In the genomic region with DNA sequence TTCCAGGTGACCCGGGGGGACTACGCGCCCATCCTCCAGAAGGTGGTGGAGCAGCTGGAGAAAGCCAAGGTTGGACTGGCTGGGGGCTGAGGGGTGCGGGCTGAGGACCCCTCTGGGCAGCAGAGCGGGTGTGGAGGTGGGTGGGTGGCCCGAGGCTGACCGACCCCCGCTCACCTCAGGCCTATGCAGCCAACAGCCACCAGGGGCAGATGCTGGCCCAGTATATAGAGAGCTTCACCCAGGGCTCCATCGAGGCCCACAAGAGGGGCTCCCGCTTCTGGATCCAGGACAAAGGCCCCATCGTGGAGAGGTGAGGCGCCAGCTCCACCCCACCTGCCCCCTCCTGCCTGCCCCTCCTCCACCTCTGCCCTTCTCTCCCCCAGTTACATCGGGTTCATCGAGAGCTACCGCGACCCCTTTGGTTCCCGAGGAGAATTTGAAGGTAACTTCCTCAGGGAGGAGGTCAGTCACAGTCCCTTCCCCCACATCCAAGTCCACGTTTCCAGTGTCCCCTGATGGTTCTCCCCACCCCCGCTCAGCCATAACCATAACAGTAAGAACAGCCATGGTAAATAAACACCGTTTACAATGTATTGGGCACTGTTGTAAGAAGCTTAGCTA, we compare ENCODE assay signal across 13 cellular contexts. TPM values are rescaled to one million over a fixed set of nuclear protein-coding genes. Genes with fewer than 3 reads are reported as not detected.
A peak's percentile ranks its signal among the peaks of the same experiment; 100 is the strongest.
DNase-seq lines count a peak whose midpoint lies in the region; ATAC-seq, FAIRE-seq and TF ChIP-seq lines count a peak whose summit lies in the region.
"Had no signal": no experiment of that assay in that cellular context is flagged by ENCODE, and none has a peak within 500 bp of the region (broad histone marks: within the 10 kb centered on the region; RNA-seq: fewer than 3 reads in every experiment).

No MANE protein-coding gene starts in this region.

- H3K9me2 ChIP-seq in GM23338 (ENCODE audit: insufficient read depth): no peaks in the 10 kb centered on the region

- peaks cover 5% of the 10 kb centered on the region for H3K4me1 ChIP-seq in GM23338 (ENCODE audit: insufficient read depth)

- POLR2A ChIA-PET in AG04449 (lab: Yijun Ruan, JAX): interaction anchor here (0.6 kb wide), 1 partner anchor 28 kb away, joined by 3 read pairs; no protein-coding TSS in a partner anchor

- H3K4me3 Mint-ChIP-seq in GM23338: peak overlapping the region; percentile 16; the same call in 1 of the 3 replicates
- H3K4me3 Mint-ChIP-seq: activated T-helper 1 cell treated with anti-CD3 and anti-CD28 coated beads, Interleukin-12 subunit alpha, Interleukin-12 subunit beta, Interleukin-2, Interleukin-4 antibody, amounts not matched to agents 30 ng/mL and 10 ng/mL and 1 ng/mL, durations not matched to agents 14 hours and 24 hours and 36 hours had no signal

- H3K4me1 Mint-ChIP-seq in GM23338: peaks cover 8% of the 10 kb centered on the region

- H3K79me2 ChIP-seq in GM23338 (replicated peaks; ENCODE audit: insufficient read depth): no peaks in the 10 kb centered on the region
- H3K79me2 ChIP-seq: hepatocyte had no signal

- no peaks in the 10 kb centered on the region for H4K20me1 ChIP-seq in GM23338 (replicated peaks; ENCODE audit: insufficient read depth)

- H3F3A ChIP-seq in GM23338 (replicated peaks; ENCODE audit: low read depth): 0 out of 2 replicates have a peak, but pooled peaks cover 10% of the 10 kb centered on the region

- no peaks in the 10 kb centered on the region for H3K9me3 Mint-ChIP-seq in GM23338
- H3K9me3 Mint-ChIP-seq: activated T-helper 1 cell treated with anti-CD3 and anti-CD28 coated beads, Interleukin-12 subunit alpha, Interleukin-12 subunit beta, Interleukin-2, Interleukin-4 antibody, amounts not matched to agents 30 ng/mL and 10 ng/mL and 1 ng/mL, durations not matched to agents 14 hours and 24 hours and 36 hours had no signal

- peaks cover 12% of the 10 kb centered on the region for H3K27me3 Mint-ChIP-seq in GM23338 (ENCODE audit: insufficient read depth, low read depth, poor library complexity)

- peak; percentile 92 for ATAC-seq in GM23338

- FAIRE-seq in GM19239 (lab: Jason Lieb, UNC): no peak
- FAIRE-seq: colon had no signal

- no peak overlapping the region for H2AFZ ChIP-seq in GM23338
- H2AFZ ChIP-seq: hepatocyte had no signal

- CTCF ChIA-PET in AG04449 (lab: Yijun Ruan, JAX): interaction anchor here (0.6 to 1.4 kb wide), 3 partner anchors 12 to 18 kb away, joined by 3 to 5 read pairs (median 4); no protein-coding TSS in a partner anchor

- no peaks in the 10 kb centered on the region; the same call in 1 of the 2 replicates for H3K36me3 ChIP-seq in GM23338 (ENCODE audit: insufficient read depth)

- H3K4me2 ChIP-seq in GM23338: peak overlapping the region; percentile 43; the same call in 1 of the 2 replicates
- H3K4me2 ChIP-seq: hepatocyte had no signal

- H3K27ac Mint-ChIP-seq in GM23338: peak overlapping the region; percentile 89
- H3K27ac Mint-ChIP-seq: activated T-helper 1 cell treated with anti-CD3 and anti-CD28 coated beads, Interleukin-12 subunit alpha, Interleukin-12 subunit beta, Interleukin-2, Interleukin-4 antibody, amounts not matched to agents 30 ng/mL and 10 ng/mL and 1 ng/mL, durations not matched to agents 14 hours and 24 hours and 36 hours had no signal

- H3K36me3 Mint-ChIP-seq in GM23338 (ENCODE audit: low read depth): peaks cover 37% of the 10 kb centered on the region

- H3K4me3 ChIP-seq in AG04449 (ENCODE audit: low read depth, low read length) (no peak overlapping the region), GM23338 (no peak overlapping the region)
- H3K4me3 ChIP-seq: hepatocyte had no signal

- H3K27ac ChIP-seq in GM23338 (ENCODE audit: low read depth): no peak overlapping the region; the same call in 1 of the 2 replicates
- no peak overlapping the region for H3K27ac ChIP-seq in VCaP
- H3K27ac ChIP-seq: hepatocyte had no signal

- DNase-seq in AG04449 (ENCODE audit: low read depth, low spot score): no peak
- peak; percentile 81 for DNase-seq in GM23338 (ENCODE audit: low spot score)
- peak; percentile 76 for DNase-seq in iPS-NIHi7 (ENCODE audit: extremely low spot score)
- no peak for DNase-seq in GM19239 (ENCODE audit: insufficient read length, low spot score)
- DNase-seq in NCI-H1694 treated with DMSO at 0.1 percent for 48 hours (lab: John Stamatoyannopoulos, UW): no peak
- DNase-seq in activated effector memory CD4-positive, alpha-beta T cell treated with anti-CD3 and anti-CD28 coated beads, Interleukin-2, amount 50 U/mL, for 16 hours: no peak
- no peak for DNase-seq in mesenteric fat pad (ENCODE audit: low spot score)
- DNase-seq: C1 segment of cervical spinal cord, GOT3 had no signal

- peak; percentile 40 for TF ChIP-seq CTCF in AG04449 (IDR thresholded peaks at IDR 0.05; ENCODE audit: insufficient read depth, low read length, missing control alignments)
- peak; percentile 53 to 63 for TF ChIP-seq CTCF in GM23338 (conservative IDR thresholded peaks at IDR 0.05; ENCODE audit: low read depth in 2 of 2)
- TF ChIP-seq CTCF in VCaP (conservative IDR thresholded peaks at IDR 0.05): peak; percentile 79

- no peaks in the 10 kb centered on the region for H3K27me3 ChIP-seq in GM23338 (ENCODE audit: insufficient read depth)
- H3K27me3 ChIP-seq: hepatocyte had no signal

TF ChIP-seq in GM23338, 12 proteins besides CTCF, POLR2A, EP300 and RAD21:
- 0 out of 2 replicates have a peak, but pooled peaks have one; percentile 10 for TF ChIP-seq ZNF114 (CRISPR knock-in tag; IDR thresholded peaks at IDR 0.05)
- TF ChIP-seq ZNF331 (CRISPR knock-in tag; IDR thresholded peaks at IDR 0.05; ENCODE audit: low read depth): no peak

RNA-seq across cellular contexts. Expression of a gene that starts 11.2 kb away (rescaled TPM):
- 85.9 and 101 TPM in 2 replicates for total RNA-seq in GM23338 (2014; rRNA removed; shearing (Covaris generic))
- polyA plus RNA-seq in GM23338 (2016; fragmentation: Nextera tagmentation; extraction: Ambion mirVana): 22.2 and 22.7 TPM in 2 replicates
- total RNA-seq in mesenteric fat pad: 26.5 TPM

RNA-seq across cellular contexts. Expression of a gene that starts 19.0 kb away (rescaled TPM):
- 27.8 and 41.3 TPM in 2 replicates for total RNA-seq in GM23338 (2014; rRNA removed; shearing (Covaris generic))
- polyA plus RNA-seq in GM23338 (2016; fragmentation: Nextera tagmentation; extraction: Ambion mirVana): 8.7 and 11.6 TPM in 2 replicates
- total RNA-seq in mesenteric fat pad: 14.8 TPM

RNA-seq across cellular contexts. Expression of a gene that starts 24.7 kb away (rescaled TPM):
- total RNA-seq in GM23338 (2014; rRNA removed; shearing (Covaris generic)): 8.5 and 9.1 TPM in 2 replicates
- 2.2 and 2.8 TPM in 2 replicates for polyA plus RNA-seq in GM23338 (2016; fragmentation: Nextera tagmentation; extraction: Ambion mirVana)
- total RNA-seq in mesenteric fat pad: 11.6 TPM

RNA-seq across cellular contexts. Expression of a gene that starts 52.8 kb away (rescaled TPM):
- 139 and 234 TPM in 2 replicates for total RNA-seq in GM23338 (2014; rRNA removed; shearing (Covaris generic))
- polyA plus RNA-seq in GM23338 (2016; fragmentation: Nextera tagmentation; extraction: Ambion mirVana): 236 and 237 TPM in 2 replicates
- total RNA-seq in mesenteric fat pad: 32.2 TPM

RNA-seq across cellular contexts. Expression of a gene that starts 54.4 kb away (rescaled TPM):
- 10.0 and 13.1 TPM in 2 replicates for total RNA-seq in GM23338 (2014; rRNA removed; shearing (Covaris generic))
- 5.6 and 7.3 TPM in 2 replicates for polyA plus RNA-seq in GM23338 (2016; fragmentation: Nextera tagmentation; extraction: Ambion mirVana)
- 14.1 TPM for total RNA-seq in mesenteric fat pad

Comparison
In these comparisons a context has a peak if more than half of its experiments do, and no peak if none do; other contexts are left out.
1. DNase-seq: peak in GM23338 (single experiment) and iPS-NIHi7 (single experiment); none in AG04449 (single experiment), GM19239 (single experiment), NCI-H1694 treated with DMSO at 0.1 percent for 48 hours (single experiment), activated effector memory CD4-positive, alpha-beta T cell treated with anti-CD3 and anti-CD28 coated beads, Interleukin-2, amount 50 U/mL, for 16 hours (single experiment) and mesenteric fat pad (single experiment).
2. Peak in every context shown above with its lines, with median percentiles within 50 percentile points of each other: CTCF ChIP-seq.